In the genomic region with DNA sequence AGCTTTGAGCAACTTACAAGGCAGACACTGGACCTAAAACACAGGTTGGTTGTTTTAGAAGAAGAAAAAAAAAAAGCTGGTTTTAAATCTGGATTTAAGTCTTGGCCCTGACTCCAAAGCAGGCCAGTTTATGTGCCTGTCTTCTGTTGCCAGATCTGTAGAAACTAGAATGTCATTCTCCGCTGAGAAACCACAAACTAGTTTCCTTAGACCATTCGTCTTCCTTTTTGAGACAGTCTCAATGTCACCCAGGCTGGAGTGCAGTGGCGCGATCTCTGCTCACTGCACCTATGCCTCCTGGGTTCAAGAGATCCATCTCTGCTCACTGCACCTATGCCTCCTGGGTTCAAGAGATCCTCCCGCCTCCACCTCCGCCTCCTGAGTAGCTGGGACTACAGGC, we compare ENCODE assay signal across 10 cellular contexts.
DNase-seq lines count a peak whose midpoint lies in the region; ATAC-seq, FAIRE-seq and TF ChIP-seq lines count a peak whose summit lies in the region.
"Had no signal": no experiment of that assay in that cellular context is flagged by ENCODE, and none has a peak within 500 bp of the region (broad histone marks: within the 10 kb centered on the region; RNA-seq: fewer than 3 reads in every experiment).

No MANE protein-coding gene starts in this region.

- no peaks in the 10 kb centered on the region for H3K27me3 Mint-ChIP-seq in stimulated activated naive CD8-positive, alpha-beta T cell treated with anti-CD3 and anti-CD28 coated beads, Interleukin-15, amount 100 ng/mL, for 72 hours

- H3K36me3 ChIP-seq in MM.1S (replicated peaks; ENCODE audit: insufficient read depth, low read length), result no peaks in the 10 kb centered on the region

- H3K4me3 Mint-ChIP-seq in stimulated activated naive CD8-positive, alpha-beta T cell treated with anti-CD3 and anti-CD28 coated beads, Interleukin-15, amount 100 ng/mL, for 72 hours, result peak overlapping the region in 1 of 2 donors; percentile 31

- no peaks in the 10 kb centered on the region for H3K9me3 ChIP-seq in MM.1S (replicated peaks; ENCODE audit: insufficient read depth, low read length)

- peak overlapping the region; percentile 19 for H3K4me3 ChIP-seq in MM.1S (ENCODE audit: low read length)

- H3F3A ChIP-seq in MM.1S (ENCODE audit: insufficient read depth, low read length), result peaks cover 21% of the 10 kb centered on the region

- H3K4me2 ChIP-seq in MM.1S (ENCODE audit: low read depth, low read length), result peak overlapping the region; percentile 62

- peak; percentile 4 for DNase-seq in stimulated activated CD4-positive, alpha-beta T cell treated with anti-CD3 and anti-CD28 coated beads, Interleukin-15, amount 100 ng/mL, for 24 hours
- DNase-seq in stimulated activated CD4-positive, alpha-beta T cell treated with anti-CD3 and anti-CD28 coated beads, Interleukin-4, amount 100 ng/mL, for 24 hours, result no peak
- DNase-seq in MM.1S (peak; percentile 90), OCI-M2 (lab: John Stamatoyannopoulos, UW; ENCODE audit: unreplicated experiment) (no peak), D721Med (ENCODE audit: insufficient read length, low spot score) (no peak)
- peak in 1 of 2 donors; percentile 9 for DNase-seq in stimulated activated naive CD8-positive, alpha-beta T cell treated with anti-CD3 and anti-CD28 coated beads, Interleukin-15, amount 100 ng/mL, for 72 hours
- no peak for DNase-seq in activated CD8-positive, alpha-beta memory T cell treated with anti-CD3 and anti-CD28 coated beads, Interleukin-2, amount 50 U/mL, for 48 hours
- DNase-seq: AML-193, midbrain had no signal

- no peaks in the 10 kb centered on the region for H3K27me3 ChIP-seq in MM.1S (replicated peaks; ENCODE audit: insufficient read depth, low read length)

- no peaks in the 10 kb centered on the region for H3K9me2 ChIP-seq in MM.1S (replicated peaks; ENCODE audit: insufficient read depth, low read length)

- peak overlapping the region in 1 of 2 donors; percentile 48 for H3K27ac Mint-ChIP-seq in stimulated activated naive CD8-positive, alpha-beta T cell treated with anti-CD3 and anti-CD28 coated beads, Interleukin-15, amount 100 ng/mL, for 72 hours

- H3K79me2 ChIP-seq in MM.1S (ENCODE audit: low read length), result peaks cover 79% of the 10 kb centered on the region

- ATAC-seq in HG02763 (IDR thresholded peaks at IDR 0.05; ENCODE audit: unreplicated experiment), result peak; percentile 97
- peak; percentile 92 for ATAC-seq in stimulated activated naive CD8-positive, alpha-beta T cell treated with anti-CD3 and anti-CD28 coated beads, Interleukin-15, amount 100 ng/mL, for 72 hours

- FAIRE-seq in D721Med (lab: Jason Lieb, UNC), result no peak

- H3K9me3 Mint-ChIP-seq in stimulated activated naive CD8-positive, alpha-beta T cell treated with anti-CD3 and anti-CD28 coated beads, Interleukin-15, amount 100 ng/mL, for 72 hours, result no peaks in the 10 kb centered on the region

- no peak overlapping the region for H2AFZ ChIP-seq in MM.1S (ENCODE audit: low read length)

- H3K4me1 Mint-ChIP-seq in stimulated activated naive CD8-positive, alpha-beta T cell treated with anti-CD3 and anti-CD28 coated beads, Interleukin-15, amount 100 ng/mL, for 72 hours, result peaks cover 21% of the 10 kb centered on the region

- TF ChIP-seq CTCF in MM.1S (IDR thresholded peaks at IDR 0.05; ENCODE audit: low read length) (no peak), D721Med (IDR thresholded peaks at IDR 0.05; ENCODE audit: insufficient read depth, missing control alignments) (no peak)

- peak overlapping the region; percentile 56; the same call in 1 of the 2 replicates for H3K27ac ChIP-seq in MM.1S (ENCODE audit: low read length)

- H3K4me1 ChIP-seq in MM.1S (ENCODE audit: low read length), result peaks cover 16% of the 10 kb centered on the region

- no peaks in the 10 kb centered on the region for H4K20me1 ChIP-seq in MM.1S (ENCODE audit: insufficient read depth, low read length)

- no peak overlapping the region for H3K9ac ChIP-seq in MM.1S (ENCODE audit: low read length)

Comparison
In these comparisons a context has a peak if more than half of its experiments do, and no peak if none do; other contexts are left out.
1. DNase-seq: peak in stimulated activated CD4-positive, alpha-beta T cell treated with anti-CD3 and anti-CD28 coated beads, Interleukin-15, amount 100 ng/mL, for 24 hours (single experiment) and MM.1S (single experiment); none in stimulated activated CD4-positive, alpha-beta T cell treated with anti-CD3 and anti-CD28 coated beads, Interleukin-4, amount 100 ng/mL, for 24 hours (single experiment), OCI-M2 (single experiment), D721Med (single experiment) and activated CD8-positive, alpha-beta memory T cell treated with anti-CD3 and anti-CD28 coated beads, Interleukin-2, amount 50 U/mL, for 48 hours (single experiment).